In the genomic region with DNA sequence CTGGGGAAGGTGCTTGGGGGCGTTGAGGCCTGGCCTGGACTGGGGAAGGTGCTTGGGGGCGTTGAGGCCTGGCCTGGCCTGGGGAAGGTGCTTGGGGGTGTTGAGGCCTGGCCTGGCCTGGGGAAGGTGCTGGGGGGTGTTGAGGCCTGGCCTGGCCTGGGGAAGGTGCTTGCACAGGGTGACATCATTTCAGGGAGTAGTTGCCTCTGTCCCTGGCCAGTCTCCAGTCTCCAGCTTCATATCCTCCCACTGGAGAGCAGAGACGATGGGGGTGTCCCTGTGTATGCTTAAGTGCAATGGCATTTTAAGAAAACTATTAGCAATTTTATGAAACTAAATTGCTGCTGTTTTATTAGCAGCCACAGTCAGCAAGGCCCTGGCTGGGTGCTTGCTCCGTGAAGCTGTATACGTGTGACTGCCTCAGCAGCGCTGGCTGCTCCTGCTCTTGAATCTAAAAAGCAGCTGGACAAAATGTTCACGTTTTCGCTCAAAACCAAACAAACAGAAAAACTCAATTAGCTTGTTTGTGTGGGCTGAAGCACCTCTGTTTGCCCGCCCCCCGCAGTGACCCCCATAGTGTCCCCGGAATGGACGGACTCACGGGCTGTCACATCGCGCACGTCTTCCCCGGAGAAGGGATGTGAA, we compare ENCODE assay signal across 9 cellular contexts. TPM values are rescaled to one million over a fixed set of nuclear protein-coding genes. Genes with fewer than 3 reads are reported as not detected.
DNase-seq lines count a peak whose midpoint lies in the region; ATAC-seq and TF ChIP-seq lines count a peak whose summit lies in the region.
"Not testable (repeated sequence)": the region's sequence is repeated elsewhere in the genome, so short reads cannot be mapped to it uniquely, and the experiment has no call there.
"Had no signal": no experiment of that assay in that cellular context is flagged by ENCODE, and none has a peak within 500 bp of the region (broad histone marks: within the 10 kb centered on the region; RNA-seq: fewer than 3 reads in every experiment).

No MANE protein-coding gene starts in this region.

- not testable (repeated sequence) for H3K4me3 ChIP-seq in RWPE2 (ENCODE audit: severe bottlenecking)

- not testable (repeated sequence) for H3K36me3 ChIP-seq in RWPE2 (ENCODE audit: low read depth)

- H3K4me1 ChIP-seq in RWPE2 (ENCODE audit: insufficient read depth, poor library complexity, severe bottlenecking), result not testable (repeated sequence)

- TF ChIP-seq CTCF in RWPE2 (IDR thresholded peaks at IDR 0.05; ENCODE audit: poor library complexity, severe bottlenecking), result not testable (repeated sequence)

- not testable (repeated sequence) for H3K9me3 ChIP-seq in RWPE2 (ENCODE audit: severe bottlenecking)

- intact Hi-C loops in activated CD4-positive, alpha-beta T cell treated with anti-CD3 and anti-CD28 coated beads, Interleukin-2, amount 10 ng/mL, durations not matched to agents 24 days and 14 days (cut with micrococcal nuclease), result loop anchor here (10.0 kb wide), 1 partner anchor 232 kb away; no protein-coding TSS in a partner anchor
- intact Hi-C loops in activated T-helper 2 cell treated with anti-CD3 and anti-CD28 coated beads, Interferon-gamma antibody, Interleukin-2, Interleukin-4, amounts not matched to agents 10 μg/mL and 5 μg/mL and 100 μg/mL, durations not matched to agents 14 hours and 24 hours and 36 hours (cut with micrococcal nuclease); posterior vena cava (cut with DNase I): not testable (repeated sequence)
- intact Hi-C loops in Right ventricle myocardium inferior (cut with DNase I), result loop anchor here (5.0 kb wide), 1 partner anchor 125 kb away; no protein-coding TSS in a partner anchor

- H3K27me3 Mint-ChIP-seq in activated CD4-positive, alpha-beta T cell treated with anti-CD3 and anti-CD28 coated beads, Interleukin-2, amount 10 ng/mL, durations not matched to agents 24 days and 14 days; activated T-helper 2 cell treated with anti-CD3 and anti-CD28 coated beads, Interferon-gamma antibody, Interleukin-2, Interleukin-4, amounts not matched to agents 10 μg/mL and 5 μg/mL and 100 μg/mL, durations not matched to agents 14 hours and 24 hours and 36 hours (ENCODE audit: low read depth): not testable (repeated sequence)
- peaks cover 11 to 16% of the 10 kb centered on the region in 2 donors for H3K27me3 Mint-ChIP-seq in stimulated activated naive B cell treated with anti-CD40 and anti-IgM and Interleukin-4, amounts not matched to agents 10 μg/mL and 1 μg/mL and 100 μg/mL, for 72 hours

- not testable (repeated sequence) for H3K27ac ChIP-seq in RWPE2 (ENCODE audit: poor library complexity, severe bottlenecking)

- not testable (repeated sequence) for H3K4me3 Mint-ChIP-seq in activated CD4-positive, alpha-beta T cell treated with anti-CD3 and anti-CD28 coated beads, Interleukin-2, amount 10 ng/mL, durations not matched to agents 24 days and 14 days; activated T-helper 2 cell treated with anti-CD3 and anti-CD28 coated beads, Interferon-gamma antibody, Interleukin-2, Interleukin-4, amounts not matched to agents 10 μg/mL and 5 μg/mL and 100 μg/mL, durations not matched to agents 14 hours and 24 hours and 36 hours (ENCODE audit: low read depth); stimulated activated naive B cell treated with anti-CD40 and anti-IgM and Interleukin-4, amounts not matched to agents 10 μg/mL and 1 μg/mL and 100 μg/mL, for 72 hours

- peaks cover 16% of the 10 kb centered on the region for H3K4me1 Mint-ChIP-seq in activated CD4-positive, alpha-beta T cell treated with anti-CD3 and anti-CD28 coated beads, Interleukin-2, amount 10 ng/mL, durations not matched to agents 24 days and 14 days
- H3K4me1 Mint-ChIP-seq in activated T-helper 2 cell treated with anti-CD3 and anti-CD28 coated beads, Interferon-gamma antibody, Interleukin-2, Interleukin-4, amounts not matched to agents 10 μg/mL and 5 μg/mL and 100 μg/mL, durations not matched to agents 14 hours and 24 hours and 36 hours (ENCODE audit: low read depth), result peaks cover 21% of the 10 kb centered on the region
- H3K4me1 Mint-ChIP-seq in stimulated activated naive B cell treated with anti-CD40 and anti-IgM and Interleukin-4, amounts not matched to agents 10 μg/mL and 1 μg/mL and 100 μg/mL, for 72 hours, result not testable (repeated sequence)

- not testable (repeated sequence) for H3K27me3 ChIP-seq in RWPE2 (ENCODE audit: insufficient read depth, poor library complexity, severe bottlenecking)

- ATAC-seq in RWPE2 (ENCODE audit: low read depth); Right ventricle myocardium inferior; left lobe of liver; stimulated activated naive B cell treated with anti-CD40 and anti-IgM and Interleukin-4, amounts not matched to agents 10 μg/mL and 1 μg/mL and 100 μg/mL, for 72 hours (replicated peaks): not testable (repeated sequence)

- not testable (repeated sequence) for H3K36me3 Mint-ChIP-seq in activated CD4-positive, alpha-beta T cell treated with anti-CD3 and anti-CD28 coated beads, Interleukin-2, amount 10 ng/mL, durations not matched to agents 24 days and 14 days (ENCODE audit: low read depth); activated T-helper 2 cell treated with anti-CD3 and anti-CD28 coated beads, Interferon-gamma antibody, Interleukin-2, Interleukin-4, amounts not matched to agents 10 μg/mL and 5 μg/mL and 100 μg/mL, durations not matched to agents 14 hours and 24 hours and 36 hours (ENCODE audit: low read depth); stimulated activated naive B cell treated with anti-CD40 and anti-IgM and Interleukin-4, amounts not matched to agents 10 μg/mL and 1 μg/mL and 100 μg/mL, for 72 hours

- peak overlapping the region; percentile 29 for H3K27ac Mint-ChIP-seq in activated CD4-positive, alpha-beta T cell treated with anti-CD3 and anti-CD28 coated beads, Interleukin-2, amount 10 ng/mL, durations not matched to agents 24 days and 14 days
- H3K27ac Mint-ChIP-seq in activated T-helper 2 cell treated with anti-CD3 and anti-CD28 coated beads, Interferon-gamma antibody, Interleukin-2, Interleukin-4, amounts not matched to agents 10 μg/mL and 5 μg/mL and 100 μg/mL, durations not matched to agents 14 hours and 24 hours and 36 hours, result peak overlapping the region; percentile 49
- peak overlapping the region; percentile 43 for H3K27ac Mint-ChIP-seq in stimulated activated naive B cell treated with anti-CD40 and anti-IgM and Interleukin-4, amounts not matched to agents 10 μg/mL and 1 μg/mL and 100 μg/mL, for 72 hours

- H3K9me3 Mint-ChIP-seq in activated CD4-positive, alpha-beta T cell treated with anti-CD3 and anti-CD28 coated beads, Interleukin-2, amount 10 ng/mL, durations not matched to agents 24 days and 14 days; activated T-helper 2 cell treated with anti-CD3 and anti-CD28 coated beads, Interferon-gamma antibody, Interleukin-2, Interleukin-4, amounts not matched to agents 10 μg/mL and 5 μg/mL and 100 μg/mL, durations not matched to agents 14 hours and 24 hours and 36 hours; stimulated activated naive B cell treated with anti-CD40 and anti-IgM and Interleukin-4, amounts not matched to agents 10 μg/mL and 1 μg/mL and 100 μg/mL, for 72 hours: not testable (repeated sequence)

- DNase-seq in RWPE2 (ENCODE audit: low spot score) (peak; percentile 13), Right ventricle myocardium inferior (ENCODE audit: missing footprints) (peak; percentile 53), left lobe of liver (ENCODE audit: low spot score) (peak; percentile 29), posterior vena cava (ENCODE audit: low spot score) (peak; percentile 48)
- not testable (repeated sequence) for DNase-seq in activated CD4-positive, alpha-beta T cell treated with anti-CD3 and anti-CD28 coated beads, Interleukin-2, amount 10 ng/mL, durations not matched to agents 24 days and 14 days; activated T-helper 2 cell treated with anti-CD3 and anti-CD28 coated beads, Interferon-gamma antibody, Interleukin-2, Interleukin-4, amounts not matched to agents 10 μg/mL and 5 μg/mL and 100 μg/mL, durations not matched to agents 14 hours and 24 hours and 36 hours (ENCODE audit: low spot score); stimulated activated naive B cell treated with anti-CD40 and anti-IgM and Interleukin-4, amounts not matched to agents 10 μg/mL and 1 μg/mL and 100 μg/mL, for 72 hours

RNA-seq across cellular contexts. Expression of a gene that starts 38.9 kb away (rescaled TPM):
- 1.8 and 2.6 TPM in 2 replicates for total RNA-seq in activated CD4-positive, alpha-beta T cell treated with anti-CD3 and anti-CD28 coated beads, Interleukin-2, amount 10 ng/mL, durations not matched to agents 24 days and 14 days
- total RNA-seq in activated T-helper 2 cell treated with anti-CD3 and anti-CD28 coated beads, Interferon-gamma antibody, Interleukin-2, Interleukin-4, amounts not matched to agents 10 μg/mL and 5 μg/mL and 100 μg/mL, durations not matched to agents 14 hours and 24 hours and 36 hours, result 0.87 and 1.3 TPM in 2 replicates
- 327 TPM for total RNA-seq in Right ventricle myocardium inferior
- 0.25 TPM for total RNA-seq in left lobe of liver
- total RNA-seq in posterior vena cava, result 100 to 1,000 TPM; 221 to 388 TPM
- total RNA-seq: CD4-positive, CD25-positive, alpha-beta regulatory T cell; CD8-positive, alpha-beta T cell had no signal

Comparison
In these comparisons a context has a peak if more than half of its experiments do, and no peak if none do; other contexts are left out.
1. RNA of a gene that starts 38.9 kb away (total RNA-seq): 221 to 388 TPM in posterior vena cava and 327 TPM in Right ventricle myocardium inferior (single experiment); 1.8 to 2.6 TPM in activated CD4-positive, alpha-beta T cell treated with anti-CD3 and anti-CD28 coated beads, Interleukin-2, amount 10 ng/mL, durations not matched to agents 24 days and 14 days, 0.87 to 1.3 TPM in activated T-helper 2 cell treated with anti-CD3 and anti-CD28 coated beads, Interferon-gamma antibody, Interleukin-2, Interleukin-4, amounts not matched to agents 10 μg/mL and 5 μg/mL and 100 μg/mL, durations not matched to agents 14 hours and 24 hours and 36 hours and 0.25 TPM in left lobe of liver (single experiment); every median in the first group is over 10 times any median in the second.
2. Peak in every context shown above with its lines, with median percentiles within 50 percentile points of each other: H3K27ac Mint-ChIP-seq.